Comparison of ENCODE assay signal across 8 cellular contexts in the genomic region with DNA sequence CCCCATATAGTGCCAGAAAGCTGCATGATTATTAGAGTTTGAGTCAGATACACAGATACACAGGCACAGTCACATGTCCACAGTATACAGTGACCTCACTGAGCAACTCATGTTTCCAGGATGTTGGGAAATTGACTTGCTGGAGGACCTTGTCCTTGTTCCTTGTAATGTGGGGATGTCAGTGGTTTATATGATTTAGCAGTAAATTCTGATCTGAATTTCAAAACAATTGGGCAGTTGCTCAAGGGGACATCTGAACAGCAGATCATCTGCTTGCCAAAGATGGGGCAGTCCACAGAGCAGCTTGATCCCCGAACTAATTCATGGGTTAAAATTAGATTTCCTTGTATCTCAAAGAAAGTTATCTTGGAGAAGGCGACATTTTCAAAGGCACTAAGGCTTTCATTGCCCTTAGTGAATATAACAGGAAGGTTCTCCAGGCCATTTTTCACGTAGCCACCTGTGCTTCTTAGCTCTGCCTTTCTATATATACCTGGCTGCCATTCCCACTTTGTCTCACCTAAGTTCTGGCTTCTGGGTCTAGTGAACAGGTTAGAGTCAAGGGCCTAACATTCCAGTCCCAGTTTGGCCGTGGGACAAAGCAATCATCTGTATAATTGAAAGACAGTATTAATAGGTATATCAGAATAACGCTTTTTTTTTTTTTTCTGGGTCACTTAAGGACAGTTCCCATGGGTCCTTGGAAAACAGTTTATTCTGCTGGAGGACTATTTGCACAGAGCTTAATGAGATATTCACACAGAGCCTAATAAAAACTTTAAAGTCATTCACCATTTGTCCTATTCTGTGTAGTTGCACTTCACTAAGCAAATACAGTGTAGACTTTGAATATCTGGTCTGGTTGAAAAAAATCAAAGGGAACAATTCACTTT.
DNase-seq lines count a peak whose midpoint lies in the region; ATAC-seq and TF ChIP-seq lines count a peak whose summit lies in the region.

No MANE protein-coding gene starts in this region.

- peak overlapping the region; percentile 44 for H3K9ac ChIP-seq in mammary epithelial cell (ENCODE audit: insufficient read depth, low read length)

- H4K20me1 ChIP-seq in mammary epithelial cell (ENCODE audit: insufficient read depth, low read length): no peaks in the 10 kb centered on the region

- WGBS in mammary epithelial cell (ENCODE audit: low coverage, missing lambda C conversion rate): 94% methylated on average over 5 of the region's 5 CpGs

- TF ChIP-seq CTCF in mammary epithelial cell (conservative IDR thresholded peaks at IDR 0.05 in 1 of 2, IDR thresholded peaks at IDR 0.05 in 1 of 2; ENCODE audit: extremely low read depth in 1 of 2, insufficient read depth in 1 of 2, low read depth in 1 of 2, low read length in 2 of 2): no peak

- CTCF ChIA-PET in mammary epithelial cell (lab: Charles Lee; ENCODE audit: low non-redundant PET): no interaction called here

- H2AFZ ChIP-seq in mammary epithelial cell (ENCODE audit: low read depth, low read length): peak overlapping the region; percentile 10

- H3K36me3 ChIP-seq in mammary epithelial cell (ENCODE audit: insufficient read depth, low read length): no peaks in the 10 kb centered on the region

- BruUV-seq in mammary epithelial cell (replicated peaks; lab: Mats Ljungman, UMichigan): no TSS peak

- no peaks in the 10 kb centered on the region for H3K27me3 ChIP-seq in mammary epithelial cell (ENCODE audit: insufficient read depth, low read length)

- DNase-seq in AG08396 (ENCODE audit: low spot score) (peak; percentile 69), M059J (ENCODE audit: low read depth) (peak; percentile 83), mammary epithelial cell (peak; percentile 88), lung microvascular endothelial cell (ENCODE audit: low read depth in 2 of 2) (peak; percentile 61 to 90), NCI-H128 (lab: John Stamatoyannopoulos, UW; ENCODE audit: unreplicated experiment) (no peak), NCI-H345 treated with DMSO at 0.1 percent for 48 hours (lab: John Stamatoyannopoulos, UW; ENCODE audit: unreplicated experiment) (no peak)
- DNase-seq in stimulated activated naive CD4-positive, alpha-beta T cell treated with Interleukin-2 at 50 U/mL for 16 hours (lab: John Stamatoyannopoulos, UW): no peak

- intact Hi-C loops in mammary epithelial cell (cut with micrococcal nuclease): no loop called here

- no peak overlapping the region for H3K4me3 ChIP-seq in mammary epithelial cell (replicated peaks in 1 of 3; ENCODE audit: insufficient read depth in 1 of 3, low read depth in 2 of 3, low read length in 3 of 3)

- peaks cover 12% of the 10 kb centered on the region for H3K4me1 ChIP-seq in mammary epithelial cell (ENCODE audit: insufficient read depth, low read length)

- no peak for ATAC-seq in HG03565 (IDR thresholded peaks at IDR 0.05; ENCODE audit: unreplicated experiment)

- peak overlapping the region; percentile 56 for H3K27ac ChIP-seq in mammary epithelial cell (ENCODE audit: insufficient read depth, low read depth, low read length)

- dilution Hi-C loops in mammary epithelial cell (cut with HindIII; ENCODE audit: low sequenced_read_pairs): no loop called here

- no peaks in the 10 kb centered on the region for H3K9me3 ChIP-seq in mammary epithelial cell (replicated peaks; ENCODE audit: insufficient read depth, low read length)

- in situ Hi-C loops in mammary epithelial cell (cut with MboI; ENCODE audit: low sequenced_read_pairs in 2 of 2): no loop called here

- H3K4me2 ChIP-seq in mammary epithelial cell (ENCODE audit: insufficient read depth, low read depth, low read length): peak overlapping the region; percentile 16

- H3K79me2 ChIP-seq in mammary epithelial cell (ENCODE audit: insufficient read depth, low read length): no peaks in the 10 kb centered on the region

Comparison
In these comparisons a context has a peak if more than half of its experiments do, and no peak if none do; other contexts are left out.
1. DNase-seq: peak in AG08396 (single experiment), M059J (single experiment), mammary epithelial cell (single experiment) and lung microvascular endothelial cell (2 of 2); none in stimulated activated naive CD4-positive, alpha-beta T cell treated with Interleukin-2 at 50 U/mL for 16 hours (single experiment), NCI-H128 (single experiment) and NCI-H345 treated with DMSO at 0.1 percent for 48 hours (single experiment).